ENCODE assay signal across 24 cellular contexts in the genomic region with DNA sequence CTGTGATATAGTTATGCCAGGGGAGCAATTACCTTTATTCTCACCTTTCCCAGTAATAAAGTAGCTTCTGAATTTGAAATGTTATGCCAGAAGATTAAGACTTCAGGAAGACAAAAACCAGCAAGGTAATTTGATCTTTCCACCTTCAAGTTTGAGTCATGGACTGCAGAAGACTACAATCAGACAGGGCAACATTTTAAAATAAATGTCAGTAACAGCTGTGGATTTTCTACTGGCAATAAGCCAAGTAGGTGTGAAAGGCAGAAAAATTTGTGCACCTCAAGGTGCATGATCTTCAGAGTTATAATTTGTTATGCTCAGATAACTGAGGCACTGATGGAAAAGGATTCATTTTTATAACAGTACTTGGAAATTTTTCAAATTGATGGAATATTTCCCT. TPM values are rescaled to one million over a fixed set of nuclear protein-coding genes. Genes with fewer than 3 reads are reported as not detected.
"Had no signal": no experiment of that assay in that cellular context is flagged by ENCODE, and none has a peak within 500 bp of the region (broad histone marks: within the 10 kb centered on the region; RNA-seq: fewer than 3 reads in every experiment).

No MANE protein-coding gene starts in this region.

- H3K9me3 Mint-ChIP-seq: activated CD4-positive, alpha-beta T cell treated with anti-CD3 and anti-CD28 coated beads, Interleukin-2, amount 10 ng/mL, durations not matched to agents 24 days and 14 days; activated CD8-positive, alpha-beta T cell treated with anti-CD3 and anti-CD28 coated beads for 36 hours had no signal

- H3K4me1 ChIP-seq: esophagus muscularis mucosa, heart left ventricle, left ventricle myocardium inferior, psoas muscle had no signal

- H3K4me2 ChIP-seq: neural progenitor cell had no signal

- H3K36me3 ChIP-seq: brain microvascular endothelial cell, esophagus muscularis mucosa, gastroesophageal sphincter, heart left ventricle, left ventricle myocardium inferior, neural progenitor cell had no signal

- H3K4me1 Mint-ChIP-seq: activated CD4-positive, alpha-beta T cell treated with anti-CD3 and anti-CD28 coated beads, Interleukin-2, amount 10 ng/mL, durations not matched to agents 24 days and 14 days; memory B cell; naive thymus-derived CD4-positive, alpha-beta T cell; neural progenitor cell had no signal

- H3K9me3 ChIP-seq: esophagus muscularis mucosa, gastroesophageal sphincter, heart left ventricle, left ventricle myocardium inferior, psoas muscle had no signal

- H3K4me3 ChIP-seq: coronary artery, esophagus muscularis mucosa, gastroesophageal sphincter, heart left ventricle, left ventricle myocardium inferior, neural progenitor cell, psoas muscle had no signal

- ATAC-seq: activated CD8-positive, alpha-beta T cell treated with anti-CD3 and anti-CD28 coated beads for 36 hours; gastroesophageal sphincter; heart left ventricle; naive thymus-derived CD4-positive, alpha-beta T cell; psoas muscle; right cardiac atrium had no signal

- DNase-seq: activated CD4-positive, alpha-beta T cell treated with anti-CD3 and anti-CD28 coated beads, Interleukin-2, amount 10 ng/mL, durations not matched to agents 24 days and 14 days; activated CD8-positive, alpha-beta T cell treated with anti-CD3 and anti-CD28 coated beads for 36 hours; activated naive CD4-positive, alpha-beta T cell treated with anti-CD3 and anti-CD28 coated beads for 36 hours; activated T-cell treated with anti-CD3 and anti-CD28 coated beads, Interleukin-2, amount 50 U/mL, for 1 hour; anterior cingulate cortex; brain microvascular endothelial cell; heart left ventricle; left ventricle myocardium inferior; naive thymus-derived CD4-positive, alpha-beta T cell; psoas muscle; right cardiac atrium; stimulated activated CD4-positive, alpha-beta T cell treated with anti-CD3 and anti-CD28 coated beads, Interleukin-2, amount 100 ng/mL, for 24 hours; stimulated activated naive CD4-positive, alpha-beta T cell treated with Interleukin-2 at 50 U/mL for 16 hours; T1000; trophoblast cell had no signal

- H3K27ac Mint-ChIP-seq: activated CD4-positive, alpha-beta T cell treated with anti-CD3 and anti-CD28 coated beads, Interleukin-2, amount 10 ng/mL, durations not matched to agents 24 days and 14 days; activated CD8-positive, alpha-beta T cell treated with anti-CD3 and anti-CD28 coated beads for 36 hours; activated naive CD4-positive, alpha-beta T cell treated with anti-CD3 and anti-CD28 coated beads for 36 hours; activated T-helper 2 cell treated with anti-CD3 and anti-CD28 coated beads, Interferon-gamma antibody, Interleukin-2, Interleukin-4, amounts not matched to agents 10 μg/mL and 5 μg/mL and 100 μg/mL, durations not matched to agents 14 hours and 24 hours and 36 hours; memory B cell; naive thymus-derived CD4-positive, alpha-beta T cell; neural progenitor cell had no signal

- H3K27ac ChIP-seq: brain microvascular endothelial cell, coronary artery, esophagus muscularis mucosa, gastroesophageal sphincter, heart left ventricle, left ventricle myocardium inferior, neural progenitor cell, psoas muscle had no signal

- H3K27me3 ChIP-seq: brain microvascular endothelial cell, esophagus muscularis mucosa, gastroesophageal sphincter, heart left ventricle, neural progenitor cell had no signal

- H3K36me3 Mint-ChIP-seq: memory B cell; naive thymus-derived CD4-positive, alpha-beta T cell; neural progenitor cell had no signal

- H3K27me3 Mint-ChIP-seq: activated CD4-positive, alpha-beta T cell treated with anti-CD3 and anti-CD28 coated beads, Interleukin-2, amount 10 ng/mL, durations not matched to agents 24 days and 14 days; activated CD8-positive, alpha-beta T cell treated with anti-CD3 and anti-CD28 coated beads for 36 hours; memory B cell; naive thymus-derived CD4-positive, alpha-beta T cell had no signal

- H3K9ac ChIP-seq: neural progenitor cell had no signal

- H3K4me3 Mint-ChIP-seq: activated CD4-positive, alpha-beta T cell treated with anti-CD3 and anti-CD28 coated beads, Interleukin-2, amount 10 ng/mL, durations not matched to agents 24 days and 14 days; activated CD8-positive, alpha-beta T cell treated with anti-CD3 and anti-CD28 coated beads for 36 hours; activated naive CD4-positive, alpha-beta T cell treated with anti-CD3 and anti-CD28 coated beads for 36 hours; memory B cell; naive thymus-derived CD4-positive, alpha-beta T cell; neural progenitor cell had no signal

- H2AFZ ChIP-seq: neural progenitor cell had no signal

RNA-seq across cellular contexts. Expression of gene SLITRK1, which starts 54.9 kb away (rescaled TPM):
- total RNA-seq: activated CD4-positive, alpha-beta T cell treated with anti-CD3 and anti-CD28 coated beads, Interleukin-2, amount 10 ng/mL, durations not matched to agents 24 days and 14 days; activated CD8-positive, alpha-beta T cell treated with anti-CD3 and anti-CD28 coated beads for 36 hours; activated naive CD4-positive, alpha-beta T cell treated with anti-CD3 and anti-CD28 coated beads for 36 hours; activated T-helper 2 cell treated with anti-CD3 and anti-CD28 coated beads, Interferon-gamma antibody, Interleukin-2, Interleukin-4, amounts not matched to agents 10 μg/mL and 5 μg/mL and 100 μg/mL, durations not matched to agents 14 hours and 24 hours and 36 hours; esophagus muscularis mucosa; gastroesophageal sphincter; heart left ventricle; kidney epithelial cell; left ventricle myocardium inferior; mononuclear cell; naive thymus-derived CD4-positive, alpha-beta T cell; psoas muscle; right cardiac atrium; subcutaneous adipose tissue had no signal
- polyA plus RNA-seq: heart left ventricle; naive thymus-derived CD4-positive, alpha-beta T cell; right cardiac atrium had no signal
